8 cellular contexts compared by ENCODE assay signal in genomic region chr19:48954595-48955307, GRCh38. TPM values are rescaled to one million over a fixed set of nuclear protein-coding genes. Genes with fewer than 3 reads are reported as not detected.
DNase-seq lines count a peak whose midpoint lies in the region; ATAC-seq and TF ChIP-seq lines count a peak whose summit lies in the region.

BAX (plus strand) TSS chr19:48954875; CDS start chr19:48954929, 54 bp downstream.

- H3K36me3 ChIP-seq in CD4-positive, CD25-positive, alpha-beta regulatory T cell (ENCODE audit: control insufficient read depth, insufficient read depth, low read length) = peaks cover 8% of the 10 kb centered on the region

- H3K36me3 Mint-ChIP-seq in CD4-positive, CD25-positive, alpha-beta regulatory T cell = peaks cover 12% of the 10 kb centered on the region
- peaks cover 34% of the 10 kb centered on the region for H3K36me3 Mint-ChIP-seq in activated CD4-positive, alpha-beta memory T cell treated with anti-CD3 and anti-CD28 coated beads, Interleukin-2, amount 10 ng/mL, durations not matched to agents 7 days and 5 days (ENCODE audit: low read depth)

- H3K27ac ChIP-seq in CD4-positive, CD25-positive, alpha-beta regulatory T cell (ENCODE audit: insufficient read depth, low read length, poor library complexity, severe bottlenecking) = peak within 1 kb of the TSS; percentile 80
- peak within 1 kb of the TSS; percentile 74 to 98 (median 93) for H3K27ac ChIP-seq in dorsolateral prefrontal cortex

- peak; percentile 73 to 96 (median 84) for DNase-seq in CD4-positive, CD25-positive, alpha-beta regulatory T cell
- DNase-seq in NCI-H82 (lab: John Stamatoyannopoulos, UW) (peak; percentile 99), dorsolateral prefrontal cortex (peak; percentile 94 to 99 (median 96)), lower leg skin (ENCODE audit: low spot score in 2 of 2) (peak; percentile 93 to 99)
- peak; percentile 96 for DNase-seq in activated CD4-positive, alpha-beta memory T cell treated with anti-CD3 and anti-CD28 coated beads, Interleukin-2, amount 10 ng/mL, durations not matched to agents 7 days and 5 days
- DNase-seq in stimulated activated CD4-positive, alpha-beta T cell treated with anti-CD3 and anti-CD28 coated beads, Interleukin-4, amount 100 ng/mL, for 4 hours = peak; percentile 86 to 94

- H3K4me1 Mint-ChIP-seq in CD4-positive, CD25-positive, alpha-beta regulatory T cell = peaks cover 0 to 34% (median 21%) of the 10 kb centered on the region in 4 donors
- H3K4me1 Mint-ChIP-seq in activated CD4-positive, alpha-beta memory T cell treated with anti-CD3 and anti-CD28 coated beads, Interleukin-2, amount 10 ng/mL, durations not matched to agents 7 days and 5 days = peaks cover 44% of the 10 kb centered on the region

- CTCF ChIA-PET in activated CD4-positive, alpha-beta memory T cell treated with anti-CD3 and anti-CD28 coated beads, Interleukin-2, amount 10 ng/mL, durations not matched to agents 7 days and 5 days (lab: Charles Lee) = interaction anchor here (0.9 to 4.1 kb wide), 7 partner anchors 11 to 160 kb away, joined by 4 to 30 read pairs (median 5); partner anchors contain the start of genes GYS1 and RUVBL2

- peak within 1 kb of the TSS; percentile 77 for H3K4me3 ChIP-seq in CD4-positive, CD25-positive, alpha-beta regulatory T cell (ENCODE audit: low read depth, low read length)
- peak within 1 kb of the TSS; percentile 68 to 100 (median 97) for H3K4me3 ChIP-seq in dorsolateral prefrontal cortex
- H3K4me3 ChIP-seq in lower leg skin (ENCODE audit: low read depth, poor library complexity, severe bottlenecking) = peak within 1 kb of the TSS; percentile 61

- 1 to 2% methylated on average over 40 to 41 of the region's 71 CpGs for WGBS in lower leg skin, 2 donors

- POLR2A ChIA-PET in activated CD4-positive, alpha-beta memory T cell treated with anti-CD3 and anti-CD28 coated beads, Interleukin-2, amount 10 ng/mL, durations not matched to agents 7 days and 5 days (lab: Charles Lee) = interaction anchor here (0.6 to 5.3 kb wide), 10 partner anchors 10 to 159 kb away, joined by 3 to 38 read pairs (median 6); partner anchors contain the start of genes DHDH, FTL, GYS1 and NUCB1

- peak within 1 kb of the TSS; percentile 84 to 96 (median 84) for H3K27ac Mint-ChIP-seq in CD4-positive, CD25-positive, alpha-beta regulatory T cell
- H3K27ac Mint-ChIP-seq in activated CD4-positive, alpha-beta memory T cell treated with anti-CD3 and anti-CD28 coated beads, Interleukin-2, amount 10 ng/mL, durations not matched to agents 7 days and 5 days = peak within 1 kb of the TSS; percentile 90

- peaks cover 0 to 1% (median 0%) of the 10 kb centered on the region in 7 donors for H3K9me3 Mint-ChIP-seq in CD4-positive, CD25-positive, alpha-beta regulatory T cell
- no peaks in the 10 kb centered on the region for H3K9me3 Mint-ChIP-seq in activated CD4-positive, alpha-beta memory T cell treated with anti-CD3 and anti-CD28 coated beads, Interleukin-2, amount 10 ng/mL, durations not matched to agents 7 days and 5 days

- peaks cover 5% of the 10 kb centered on the region for H3K27me3 Mint-ChIP-seq in CD4-positive, CD25-positive, alpha-beta regulatory T cell
- H3K27me3 Mint-ChIP-seq in activated CD4-positive, alpha-beta memory T cell treated with anti-CD3 and anti-CD28 coated beads, Interleukin-2, amount 10 ng/mL, durations not matched to agents 7 days and 5 days = no peaks in the 10 kb centered on the region

- intact Hi-C loops in dorsolateral prefrontal cortex (cut with DNase I) = loop anchor here (1.0 to 5.0 kb wide), 3 partner anchors 11 to 54 kb away; partner anchors contain the start of genes FTL (in 2 of the 2) and NUCB1 (in 2 of the 2)
- intact Hi-C loops in lower leg skin (cut with DNase I; ENCODE audit: low total_unique reads) = no loop called here

- no peaks in the 10 kb centered on the region for H3K9me3 ChIP-seq in CD4-positive, CD25-positive, alpha-beta regulatory T cell (ENCODE audit: control insufficient read depth in 2 of 2, low read length in 2 of 2)

- H3K27me3 ChIP-seq in CD4-positive, CD25-positive, alpha-beta regulatory T cell (ENCODE audit: control insufficient read depth, insufficient read depth, low read length) = no peaks in the 10 kb centered on the region
- H3K27me3 ChIP-seq in dorsolateral prefrontal cortex = no peaks in the 10 kb centered on the region

- TF ChIP-seq CTCF in dorsolateral prefrontal cortex (IDR thresholded peaks at IDR 0.05 in 54 of 56, conservative IDR thresholded peaks at IDR 0.05 in 2 of 56; ENCODE audit: low read depth in 1 of 56, partially characterized antibody in 56 of 56) (peak in 43 of 56 donors; percentile 10 to 59 (median 36)), lower leg skin (IDR thresholded peaks at IDR 0.05) (no peak)

- H3K4me3 Mint-ChIP-seq in CD4-positive, CD25-positive, alpha-beta regulatory T cell = peak within 1 kb of the TSS; percentile 90 to 94 (median 92)
- peak within 1 kb of the TSS; percentile 78 for H3K4me3 Mint-ChIP-seq in activated CD4-positive, alpha-beta memory T cell treated with anti-CD3 and anti-CD28 coated beads, Interleukin-2, amount 10 ng/mL, durations not matched to agents 7 days and 5 days

- peaks cover 20% of the 10 kb centered on the region for H3K4me1 ChIP-seq in CD4-positive, CD25-positive, alpha-beta regulatory T cell (ENCODE audit: control insufficient read depth, insufficient read depth, low read length, poor library complexity, severe bottlenecking)

- TF ChIP-seq POLR2A in lower leg skin (IDR thresholded peaks at IDR 0.05) = no peak

- ATAC-seq in CD4-positive, CD25-positive, alpha-beta regulatory T cell (ENCODE audit: low read depth in 2 of 2) = peak; percentile 87 to 88
- ATAC-seq in GM19397 (IDR thresholded peaks at IDR 0.05; ENCODE audit: unreplicated experiment) = peak; percentile 96
- peak; percentile 77 for ATAC-seq in HG03571 (IDR thresholded peaks at IDR 0.05; ENCODE audit: unreplicated experiment)

RNA-seq across cellular contexts. Expression of gene BAX, which starts in this region (rescaled TPM):
- 92.8 TPM for total RNA-seq in CD4-positive, CD25-positive, alpha-beta regulatory T cell
- 10 to 100 TPM; 47.9 to 73.1 (median 61.1) TPM for polyA plus RNA-seq in CD4-positive, CD25-positive, alpha-beta regulatory T cell
- 100 to 1,000 TPM; 255 to 258 TPM for total RNA-seq in activated CD4-positive, alpha-beta memory T cell treated with anti-CD3 and anti-CD28 coated beads, Interleukin-2, amount 10 ng/mL, durations not matched to agents 7 days and 5 days
- total RNA-seq in dorsolateral prefrontal cortex (10 to 100 TPM; 24.4 to 60.6 (median 39.2) TPM), lower leg skin (10 to 100 TPM; 15.5 to 36.3 (median 31.1) TPM)

Comparison
In these comparisons a context has a peak if more than half of its experiments do, and no peak if none do; other contexts are left out.
1. Peak in every context shown above with its lines: DNase-seq, ATAC-seq, H3K4me3 ChIP-seq and H3K27ac ChIP-seq.
2. CTCF ChIP-seq: peak in dorsolateral prefrontal cortex (43 of 56); none in lower leg skin (0 of 3).